Comparison of ENCODE assay signal across 8 cellular contexts in genomic region chr1:92831368-92831761, GRCh38. TPM values are rescaled to one million over a fixed set of nuclear protein-coding genes. Genes with fewer than 3 reads are reported as not detected.
DNase-seq lines count a peak whose midpoint lies in the region; ATAC-seq, FAIRE-seq and TF ChIP-seq lines count a peak whose summit lies in the region.

No MANE protein-coding gene starts in this region.

- H3K4me1 ChIP-seq in HUES48 (ENCODE audit: control insufficient read depth, insufficient read depth, low read length) (peaks cover 8% of the 10 kb centered on the region), K562 (replicated peaks in 1 of 2; ENCODE audit: control insufficient read depth in 2 of 2, insufficient read depth in 2 of 2, low read length in 2 of 2) (peaks cover 6 to 18% of the 10 kb centered on the region in 2 experiments; a peak in 3 of 5 replicates)

- H3K4me2 ChIP-seq in K562 (ENCODE audit: insufficient read depth, low read length): peak overlapping the region; percentile 99

- peak overlapping the region; percentile 93 for H3K4me3 ChIP-seq in HUES48 (ENCODE audit: low read depth, low read length)
- H3K4me3 ChIP-seq in K562: peak overlapping the region; percentile 91; the same call in 1 of the 2 replicates

- peaks cover 47% of the 10 kb centered on the region for H3K36me3 Mint-ChIP-seq in CD4-positive, alpha-beta T cell (ENCODE audit: low read depth)
- peaks cover 39% of the 10 kb centered on the region for H3K36me3 Mint-ChIP-seq in natural killer cell treated with Interleukin-12 subunit alpha and Interleukin-12 subunit beta and Interleukin-15 and Interleukin-18, amount 100 ng/mL, for 72 hours

- ATAC-seq in CD4-positive, alpha-beta T cell (ENCODE audit: poor library complexity): no peak
- ATAC-seq in K562 (peak; percentile 13), HG03025 (IDR thresholded peaks at IDR 0.05; ENCODE audit: low FRiP score, unreplicated experiment) (no peak), GM19467 (IDR thresholded peaks at IDR 0.05; ENCODE audit: unreplicated experiment) (no peak)
- no peak for ATAC-seq in natural killer cell treated with Interleukin-12 subunit alpha and Interleukin-12 subunit beta and Interleukin-15 and Interleukin-18, amount 100 ng/mL, for 72 hours

- H3K27ac Mint-ChIP-seq in CD4-positive, alpha-beta T cell: peak overlapping the region; percentile 97
- peak overlapping the region; percentile 99 to 100 for H3K27ac Mint-ChIP-seq in natural killer cell treated with Interleukin-12 subunit alpha and Interleukin-12 subunit beta and Interleukin-15 and Interleukin-18, amount 100 ng/mL, for 72 hours

- H3K9me3 ChIP-seq in CD4-positive, alpha-beta T cell (ENCODE audit: control insufficient read depth, low read length): no peaks in the 10 kb centered on the region
- H3K9me3 ChIP-seq in HUES48 (ENCODE audit: control insufficient read depth, insufficient read depth, low read length): no peaks in the 10 kb centered on the region
- H3K9me3 ChIP-seq in K562 (replicated peaks; ENCODE audit: control insufficient read depth, insufficient read depth, low read depth, low read length): no peaks in the 10 kb centered on the region

- in situ Hi-C loops in K562 (cut with MboI): no loop called here

- TSS peak; percentile 98 for BruUV-seq in K562 (replicated peaks; lab: Mats Ljungman, UMichigan)

- CTCF ChIA-PET in CD4-positive, alpha-beta T cell (lab: Charles Lee): interaction anchor here (0.5 to 2.4 kb wide), 30 partner anchors 10 to 1013 kb away, joined by 3 to 31 read pairs (median 4); partner anchors contain the start of genes DIPK1A, DR1, EVI5 and MTF2
- CTCF ChIA-PET in K562 (lab: Yijun Ruan, JAX; ENCODE audit: low intra/inter-chr PET ratio): no interaction called here

- intact Hi-C loops in CD4-positive, alpha-beta T cell (cut with DNase I, micrococcal nuclease): loop anchor here in 1 of 2 experiments (5.0 to 10.0 kb wide), 6 partner anchors 351 to 1807 kb away; partner anchors contain the start of genes BTBD8, CCDC18, DNTTIP2 and DR1
- intact Hi-C loops in K562 (cut with micrococcal nuclease): loop anchor here (5.0 to 10.0 kb wide), 3 partner anchors 44 to 517 kb away; partner anchors contain the start of gene EVI5

- peak overlapping the region; percentile 92 for H2AFZ ChIP-seq in K562 (ENCODE audit: low read depth, low read length)

- no peak overlapping the region for H3K9ac ChIP-seq in HUES48 (ENCODE audit: low read depth, low read length)
- peak overlapping the region; percentile 87 to 96; a peak in 3 of 4 replicates for H3K9ac ChIP-seq in K562 (ENCODE audit: insufficient read depth in 1 of 2, low read depth in 2 of 2, low read length in 2 of 2)

- WGBS in K562 (ENCODE audit: insufficient coverage, low coverage, missing lambda C conversion rate): 21% methylated on average over 4 of the region's 4 CpGs

- no peak for FAIRE-seq in K562 (lab: Jason Lieb, UNC)

- no peak for TF ChIP-seq CTCF in CD4-positive, alpha-beta T cell (IDR thresholded peaks at IDR 0.05)
- TF ChIP-seq CTCF in K562 (IDR thresholded peaks at IDR 0.05 in 2 of 3, conservative IDR thresholded peaks at IDR 0.05 in 1 of 3; ENCODE audit: insufficient read depth in 2 of 3, low read depth in 1 of 3, low read length in 3 of 3): no peak

- no peak for DNase-seq in CD4-positive, alpha-beta T cell
- DNase-seq in K562 (ENCODE audit: extremely low read depth in 1 of 4, low spot score in 3 of 4) (no peak), NCI-H146 (lab: John Stamatoyannopoulos, UW) (no peak), MV-4-11 (lab: John Stamatoyannopoulos, UW) (no peak)
- no peak for DNase-seq in natural killer cell treated with Interleukin-12 subunit alpha and Interleukin-12 subunit beta and Interleukin-15 and Interleukin-18, amount 100 ng/mL, for 72 hours (ENCODE audit: low spot score)

- H3K79me2 ChIP-seq in K562 (ENCODE audit: control insufficient read depth, insufficient read depth, low read length): peaks cover 47% of the 10 kb centered on the region

- peaks cover 3% of the 10 kb centered on the region for H3K9me1 ChIP-seq in K562 (ENCODE audit: control insufficient read depth, insufficient read depth, low read length)

- H3K4me1 Mint-ChIP-seq in CD4-positive, alpha-beta T cell (ENCODE audit: low read depth): peaks cover 48% of the 10 kb centered on the region
- H3K4me1 Mint-ChIP-seq in natural killer cell treated with Interleukin-12 subunit alpha and Interleukin-12 subunit beta and Interleukin-15 and Interleukin-18, amount 100 ng/mL, for 72 hours (ENCODE audit: low read depth in 2 of 2): peaks cover 38 to 47% of the 10 kb centered on the region in 2 donors

- H3K27me3 ChIP-seq in CD4-positive, alpha-beta T cell (ENCODE audit: control insufficient read depth, insufficient read depth, low read length): no peaks in the 10 kb centered on the region
- H3K27me3 ChIP-seq in HUES48 (ENCODE audit: control insufficient read depth, insufficient read depth, low read length): no peaks in the 10 kb centered on the region
- H3K27me3 ChIP-seq in K562 (ENCODE audit: control insufficient read depth in 2 of 2, insufficient read depth in 2 of 2, low read length in 2 of 2): no peaks in the 10 kb centered on the region

- TF ChIP-seq EP300 in K562 (IDR thresholded peaks at IDR 0.05; ENCODE audit: low read length): no peak

- TF ChIP-seq RAD21 in K562 (CRISPR knock-in tag; conservative IDR thresholded peaks at IDR 0.05 in 1 of 2, IDR thresholded peaks at IDR 0.05 in 1 of 2): no peak

- peak overlapping the region; percentile 96 for H3K4me3 Mint-ChIP-seq in CD4-positive, alpha-beta T cell
- peak overlapping the region; percentile 96 for H3K4me3 Mint-ChIP-seq in natural killer cell treated with Interleukin-12 subunit alpha and Interleukin-12 subunit beta and Interleukin-15 and Interleukin-18, amount 100 ng/mL, for 72 hours

- H3K36me3 ChIP-seq in HUES48 (ENCODE audit: control insufficient read depth, insufficient read depth, low read length) (peaks cover 35% of the 10 kb centered on the region), K562 (ENCODE audit: control insufficient read depth, insufficient read depth, low read length) (peaks cover 42% of the 10 kb centered on the region)

- H3K27ac ChIP-seq in CD4-positive, alpha-beta T cell (ENCODE audit: low read depth, low read length): no peak overlapping the region
- H3K27ac ChIP-seq in HUES48 (ENCODE audit: low read depth, low read length) (no peak overlapping the region), K562 (ENCODE audit: extremely low read depth, low read depth, low read length) (peak overlapping the region; percentile 21; the same call in 1 of the 3 replicates)

- POLR2A ChIA-PET in CD4-positive, alpha-beta T cell (lab: Charles Lee): interaction anchor here (0.8 to 2.4 kb wide), 23 partner anchors 11 to 1810 kb away, joined by 3 to 55 read pairs (median 5); partner anchors contain the start of genes DIPK1A, DNTTIP2, DR1 and EVI5
- POLR2A ChIA-PET in K562 (lab: Yijun Ruan, JAX): interaction anchor here (0.6 to 3.2 kb wide), 27 partner anchors 9 to 971 kb away, joined by 3 to 26 read pairs (median 4); partner anchors contain the start of gene EVI5

- no peaks in the 10 kb centered on the region for H3K9me3 Mint-ChIP-seq in CD4-positive, alpha-beta T cell
- no peaks in the 10 kb centered on the region for H3K9me3 Mint-ChIP-seq in natural killer cell treated with Interleukin-12 subunit alpha and Interleukin-12 subunit beta and Interleukin-15 and Interleukin-18, amount 100 ng/mL, for 72 hours

- H4K20me1 ChIP-seq in K562 (replicated peaks; ENCODE audit: control insufficient read depth, insufficient read depth, low read length): peaks cover 31% of the 10 kb centered on the region

- no peaks in the 10 kb centered on the region for H3K27me3 Mint-ChIP-seq in CD4-positive, alpha-beta T cell
- H3K27me3 Mint-ChIP-seq in natural killer cell treated with Interleukin-12 subunit alpha and Interleukin-12 subunit beta and Interleukin-15 and Interleukin-18, amount 100 ng/mL, for 72 hours: no peaks in the 10 kb centered on the region

- no peak for TF ChIP-seq POLR2A in K562 (conservative IDR thresholded peaks at IDR 0.05)

RNA-seq across cellular contexts. Expression of gene RPL5, which starts 0.5 kb away (rescaled TPM):
- 1,000 to 10,000 TPM; 1,712 to 1,770 TPM for total RNA-seq in CD4-positive, alpha-beta T cell
- 274 and 687 TPM in 2 replicates for total RNA-seq in K562 (2011; cell fraction: chromatin; rRNA removed; ENCODE audit: low replicate concordance)
- total RNA-seq in K562 (2011; cell fraction: nucleolus; rRNA removed): 312 and 315 TPM in 2 replicates
- total RNA-seq in K562 (2011; cell fraction: nucleoplasm; rRNA removed): 523 and 836 TPM in 2 replicates
- total RNA-seq in K562 (2014; rRNA removed): 2,174 and 2,757 TPM in 2 replicates
- 2,454 and 2,710 TPM in 2 replicates for total RNA-seq in K562 (2014; rRNA removed; fragmentation: Illumina TruSeq; extraction: Trizol)
- 2,022 and 2,169 TPM in 2 replicates for total RNA-seq in K562 (2015; rRNA removed; fragmentation: Illumina TruSeq; extraction: Trizol)
- 1,467 and 1,545 TPM in 2 replicates for total RNA-seq in K562 (2021)
- polyA plus RNA-seq in K562 (2011; rRNA removed): 3,458 and 3,699 TPM in 2 replicates
- polyA plus RNA-seq in K562 (2011; cell fraction: cytosol; rRNA removed): 1,347 and 2,415 TPM in 2 replicates
- 535 and 1,090 TPM in 2 replicates for polyA plus RNA-seq in K562 (2011; cell fraction: nucleus; rRNA removed)
- 2,779 and 3,498 TPM in 2 replicates for polyA plus RNA-seq in K562 (2012)
- 1,939 and 2,002 TPM in 2 replicates for polyA plus RNA-seq in K562 (2014; fragmentation: Illumina TruSeq; extraction: Trizol)
- polyA plus RNA-seq in K562 (2014; fragmentation: Nextera tagmentation; extraction: Ambion mirVana): 1,000 to 10,000 TPM; 4,024 to 4,252 TPM
- 2,353 and 2,737 TPM in 2 replicates for polyA plus RNA-seq in K562 (2014; rRNA removed)
- 2,372 and 2,380 TPM in 2 replicates for polyA minus RNA-seq in K562 (2011; rRNA and poly(A)+ RNA removed)
- polyA minus RNA-seq in K562 (2011; cell fraction: cytosol; rRNA and poly(A)+ RNA removed): 721 and 764 TPM in 2 replicates
- 194 and 399 TPM in 2 replicates for polyA minus RNA-seq in K562 (2011; cell fraction: nucleus; rRNA and poly(A)+ RNA removed)
- 100 to 1,000 TPM; 647 to 909 TPM for total RNA-seq in natural killer cell treated with Interleukin-12 subunit alpha and Interleukin-12 subunit beta and Interleukin-15 and Interleukin-18, amount 100 ng/mL, for 72 hours

RNA-seq across cellular contexts. Expression of gene EVI5, which starts 46.5 kb away (rescaled TPM):
- 1 to 10 TPM; 1.8 to 2.0 TPM for total RNA-seq in CD4-positive, alpha-beta T cell
- 14.6 and 66.4 TPM in 2 replicates for total RNA-seq in K562 (2011; cell fraction: chromatin; rRNA removed; ENCODE audit: low replicate concordance)
- 12.8 and 17.0 TPM in 2 replicates for total RNA-seq in K562 (2011; cell fraction: nucleolus; rRNA removed)
- total RNA-seq in K562 (2011; cell fraction: nucleoplasm; rRNA removed): 17.1 and 20.8 TPM in 2 replicates
- 25.1 and 50.1 TPM in 2 replicates for total RNA-seq in K562 (2014; rRNA removed)
- 13.7 and 18.5 TPM in 2 replicates for total RNA-seq in K562 (2014; rRNA removed; fragmentation: Illumina TruSeq; extraction: Trizol)
- total RNA-seq in K562 (2015; rRNA removed; fragmentation: Illumina TruSeq; extraction: Trizol): 18.3 and 18.4 TPM in 2 replicates
- total RNA-seq in K562 (2021): 16.5 and 18.7 TPM in 2 replicates
- polyA plus RNA-seq in K562 (2011; rRNA removed): 4.9 and 6.3 TPM in 2 replicates
- polyA plus RNA-seq in K562 (2011; cell fraction: cytosol; rRNA removed): 1.2 and 2.8 TPM in 2 replicates
- polyA plus RNA-seq in K562 (2011; cell fraction: nucleus; rRNA removed): 5.2 and 6.8 TPM in 2 replicates
- polyA plus RNA-seq in K562 (2012): 2.6 and 2.9 TPM in 2 replicates
- 5.5 and 6.0 TPM in 2 replicates for polyA plus RNA-seq in K562 (2014; fragmentation: Illumina TruSeq; extraction: Trizol)
- polyA plus RNA-seq in K562 (2014; fragmentation: Nextera tagmentation; extraction: Ambion mirVana): 1 to 10 TPM; 1.7 to 4.8 TPM
- polyA plus RNA-seq in K562 (2014; rRNA removed): 16.2 and 19.6 TPM in 2 replicates
- 23.8 and 27.2 TPM in 2 replicates for polyA minus RNA-seq in K562 (2011; rRNA and poly(A)+ RNA removed)
- polyA minus RNA-seq in K562 (2011; cell fraction: cytosol; rRNA and poly(A)+ RNA removed): 11.1 and 13.0 TPM in 2 replicates
- polyA minus RNA-seq in K562 (2011; cell fraction: nucleus; rRNA and poly(A)+ RNA removed): 21.0 and 32.9 TPM in 2 replicates
- 1 to 10 TPM; 1.2 to 6.1 TPM for total RNA-seq in natural killer cell treated with Interleukin-12 subunit alpha and Interleukin-12 subunit beta and Interleukin-15 and Interleukin-18, amount 100 ng/mL, for 72 hours
